28 cellular contexts compared by ENCODE assay signal in the genomic region with DNA sequence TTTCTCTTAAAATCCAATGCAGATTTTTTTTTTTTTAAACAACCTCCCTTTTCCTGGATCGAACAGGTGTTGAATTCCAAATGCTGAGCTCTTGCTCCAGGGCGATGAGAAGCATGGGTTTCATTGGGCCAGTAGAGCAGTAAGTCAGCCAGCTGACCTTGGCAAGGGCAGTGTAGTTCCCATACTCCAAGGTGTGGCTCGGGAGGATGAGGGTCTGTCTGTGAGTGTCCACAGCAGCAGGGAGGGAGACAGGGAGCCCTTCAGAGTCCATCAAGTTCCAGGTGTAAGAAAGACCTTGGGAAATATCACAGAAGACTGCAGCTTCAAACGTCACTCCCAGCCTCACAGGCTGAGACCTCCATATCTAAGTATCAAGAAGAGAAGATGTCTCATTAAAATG.
"Had no signal": no experiment of that assay in that cellular context is flagged by ENCODE, and none has a peak within 500 bp of the region (broad histone marks: within the 10 kb centered on the region; RNA-seq: fewer than 3 reads in every experiment).

No MANE protein-coding gene starts in this region.

- H3K4me3 ChIP-seq: ovary, psoas muscle, right lobe of liver, sigmoid colon, stomach, tibial artery, transverse colon, upper lobe of right lung, vagina had no signal

- H3K27ac ChIP-seq: neutrophil, ovary, parathyroid adenoma, psoas muscle, right lobe of liver, sigmoid colon, stomach, tibial artery, transverse colon, upper lobe of right lung, vagina had no signal

- H3K9ac ChIP-seq: parathyroid adenoma had no signal

- H3K4me1 ChIP-seq: parathyroid adenoma, psoas muscle, right lobe of liver, sigmoid colon, stomach, tibial artery, upper lobe of right lung, vagina had no signal

- H3K27ac Mint-ChIP-seq: naive thymus-derived CD4-positive, alpha-beta T cell; natural killer cell; nephron; progenitor cell of endocrine pancreas; stimulated activated effector memory CD8-positive, alpha-beta T cell treated with anti-CD3 and anti-CD28 coated beads, Interleukin-12 subunit alpha, Interleukin-12 subunit beta, amount 100 ng/mL, for 72 hours; stimulated activated naive CD8-positive, alpha-beta T cell treated with anti-CD3 and anti-CD28 coated beads, Interleukin-15, Interleukin-2, amounts not matched to agents 100 ng/mL and 50 ng/mL, for 24 hours; type B pancreatic cell had no signal

- H3K4me1 Mint-ChIP-seq: natural killer cell; stimulated activated effector memory CD8-positive, alpha-beta T cell treated with anti-CD3 and anti-CD28 coated beads, Interleukin-12 subunit alpha, Interleukin-12 subunit beta, amount 100 ng/mL, for 72 hours had no signal

- H3K79me2 ChIP-seq: parathyroid adenoma had no signal

- H3K27me3 Mint-ChIP-seq: stimulated activated naive B cell treated with anti-CD40 and anti-IgM and Interleukin-4, amounts not matched to agents 10 μg/mL and 1 μg/mL and 100 μg/mL, for 72 hours; stimulated activated naive CD8-positive, alpha-beta T cell treated with anti-CD3 and anti-CD28 coated beads, Interleukin-15, Interleukin-2, amounts not matched to agents 100 ng/mL and 50 ng/mL, for 24 hours had no signal

- H2AFZ ChIP-seq: parathyroid adenoma had no signal

- H3K9me3 ChIP-seq: neutrophil, ovary, psoas muscle, right lobe of liver, sigmoid colon, stomach, tibial artery, transverse colon, upper lobe of right lung, vagina had no signal

- DNase-seq: naive thymus-derived CD4-positive, alpha-beta T cell; natural killer cell; nucleus accumbens; ovary; posterior cingulate gyrus; psoas muscle; right cardiac atrium; right lobe of liver; sigmoid colon; small intestine; stimulated activated CD4-positive, alpha-beta T cell treated with anti-CD3 and anti-CD28 coated beads, Interleukin-15, amount 100 ng/mL, for 24 hours; stimulated activated CD4-positive, alpha-beta T cell treated with anti-CD3 and anti-CD28 coated beads, Interleukin-2, amount 100 ng/mL, for 24 hours; stimulated activated CD4-positive, alpha-beta T cell treated with anti-CD3 and anti-CD28 coated beads, Interleukin-2, amount 100 ng/mL, for 48 hours; stimulated activated CD4-positive, alpha-beta T cell treated with anti-CD3 and anti-CD28 coated beads, Interleukin-4, amount 100 ng/mL, for 24 hours; stimulated activated naive B cell treated with anti-CD40 and anti-IgM and Interleukin-4, amounts not matched to agents 10 μg/mL and 1 μg/mL and 100 μg/mL, for 72 hours; stimulated activated naive CD4-positive, alpha-beta T cell treated with Interleukin-2 at 50 U/mL for 16 hours; stomach; transverse colon; upper lobe of right lung had no signal

- H3K36me3 Mint-ChIP-seq: natural killer cell; stimulated activated effector memory CD8-positive, alpha-beta T cell treated with anti-CD3 and anti-CD28 coated beads, Interleukin-12 subunit alpha, Interleukin-12 subunit beta, amount 100 ng/mL, for 72 hours; stimulated activated naive B cell treated with anti-CD40 and anti-IgM and Interleukin-4, amounts not matched to agents 10 μg/mL and 1 μg/mL and 100 μg/mL, for 72 hours; type B pancreatic cell had no signal

- H3K27me3 ChIP-seq: neutrophil, ovary, right lobe of liver, sigmoid colon, stomach, tibial artery, transverse colon, upper lobe of right lung, vagina had no signal

- H3K36me3 ChIP-seq: neutrophil, ovary, right lobe of liver, sigmoid colon, stomach, tibial artery, transverse colon, upper lobe of right lung, vagina had no signal

- H3K9me3 Mint-ChIP-seq: naive thymus-derived CD4-positive, alpha-beta T cell; natural killer cell; nephron; stimulated activated effector memory CD8-positive, alpha-beta T cell treated with anti-CD3 and anti-CD28 coated beads, Interleukin-12 subunit alpha, Interleukin-12 subunit beta, amount 100 ng/mL, for 72 hours; stimulated activated naive B cell treated with anti-CD40 and anti-IgM and Interleukin-4, amounts not matched to agents 10 μg/mL and 1 μg/mL and 100 μg/mL, for 72 hours; stimulated activated naive CD8-positive, alpha-beta T cell treated with anti-CD3 and anti-CD28 coated beads, Interleukin-15, Interleukin-2, amounts not matched to agents 100 ng/mL and 50 ng/mL, for 24 hours; type B pancreatic cell had no signal

- H3K4me3 Mint-ChIP-seq: naive thymus-derived CD4-positive, alpha-beta T cell; natural killer cell; nephron; stimulated activated effector memory CD8-positive, alpha-beta T cell treated with anti-CD3 and anti-CD28 coated beads, Interleukin-12 subunit alpha, Interleukin-12 subunit beta, amount 100 ng/mL, for 72 hours; stimulated activated naive B cell treated with anti-CD40 and anti-IgM and Interleukin-4, amounts not matched to agents 10 μg/mL and 1 μg/mL and 100 μg/mL, for 72 hours; stimulated activated naive CD8-positive, alpha-beta T cell treated with anti-CD3 and anti-CD28 coated beads, Interleukin-15, Interleukin-2, amounts not matched to agents 100 ng/mL and 50 ng/mL, for 24 hours; type B pancreatic cell had no signal
